In genomic region chr12:130463259-130463658, GRCh38 we compare ENCODE assay signal across 16 cellular contexts.
A peak's percentile ranks its signal among the peaks of the same experiment; 100 is the strongest.
DNase-seq lines count a peak whose midpoint lies in the region; TF ChIP-seq lines count a peak whose summit lies in the region.
"Had no signal": no experiment of that assay in that cellular context is flagged by ENCODE, and none has a peak within 500 bp of the region (broad histone marks: within the 10 kb centered on the region; RNA-seq: fewer than 3 reads in every experiment).

No MANE protein-coding gene starts in this region.

- peaks cover 8% of the 10 kb centered on the region for H3K9me3 Mint-ChIP-seq in type B pancreatic cell

- peaks cover 4% of the 10 kb centered on the region for H3K36me3 Mint-ChIP-seq in type B pancreatic cell
- H3K36me3 Mint-ChIP-seq: CD8-positive, alpha-beta memory T cell had no signal

- peak; percentile 56 to 72 for DNase-seq in NCI-H2081 (lab: John Stamatoyannopoulos, UW)
- DNase-seq in NCI-H2081 treated with DMSO at 0.1 percent for 48 hours (lab: John Stamatoyannopoulos, UW), result no peak
- DNase-seq in Ammon's horn (ENCODE audit: low spot score), result peak; percentile 20
- peak; percentile 65 for DNase-seq in NCI-H1694 (lab: John Stamatoyannopoulos, UW)
- peak; percentile 22 for DNase-seq in WERI-Rb-1
- DNase-seq in CD1c-positive myeloid dendritic cell (ENCODE audit: extremely low spot score), result no peak
- no peak for DNase-seq in type B pancreatic cell (ENCODE audit: extremely low spot score, unreplicated experiment)
- no peak for DNase-seq in glomerular visceral epithelial cell (ENCODE audit: extremely low spot score)
- DNase-seq: 8988T; CD8-positive, alpha-beta memory T cell; KG1; NCI-H1105; NCI-H748 treated with DMSO at 0.1 percent for 48 hours; T1000 had no signal

- peaks cover 3% of the 10 kb centered on the region for H3K9me3 ChIP-seq in WERI-Rb-1 (ENCODE audit: severe bottlenecking)

- H3K4me3 Mint-ChIP-seq in type B pancreatic cell, result no peak overlapping the region
- H3K4me3 Mint-ChIP-seq: CD8-positive, alpha-beta memory T cell; T-helper 1 cell treated with Interleukin-12 subunit alpha and Interleukin-12 subunit beta and Interleukin-4 antibody, amounts not matched to agents 30 μg/mL and 1 μg/mL, for 36 hours had no signal

- no peak overlapping the region for H3K27ac Mint-ChIP-seq in type B pancreatic cell
- H3K27ac Mint-ChIP-seq: T-helper 1 cell treated with Interleukin-12 subunit alpha and Interleukin-12 subunit beta and Interleukin-4 antibody, amounts not matched to agents 30 μg/mL and 1 μg/mL, for 36 hours had no signal

- no peaks in the 10 kb centered on the region for H3K27me3 Mint-ChIP-seq in type B pancreatic cell

- H3K4me1 Mint-ChIP-seq in type B pancreatic cell (ENCODE audit: unreplicated experiment), result peaks cover 3% of the 10 kb centered on the region
- H3K4me1 Mint-ChIP-seq: CD8-positive, alpha-beta memory T cell had no signal

- no peaks in the 10 kb centered on the region for H3K27me3 ChIP-seq in WERI-Rb-1 (ENCODE audit: insufficient read depth, low read depth, severe bottlenecking)
- H3K27me3 ChIP-seq: SJSA1 had no signal

- H3K36me3 ChIP-seq in WERI-Rb-1, result peaks cover under 1% of the 10 kb centered on the region
- H3K36me3 ChIP-seq: SJSA1 had no signal

- no peak overlapping the region for H3K27ac ChIP-seq in WERI-Rb-1
- H3K27ac ChIP-seq: SJSA1 had no signal

- no peak for TF ChIP-seq CTCF in WERI-Rb-1 (IDR thresholded peaks at IDR 0.05; ENCODE audit: low read depth, low read length)
- no peak for TF ChIP-seq CTCF in type B pancreatic cell (conservative IDR thresholded peaks at IDR 0.05)

- no peak overlapping the region for H3K4me3 ChIP-seq in WERI-Rb-1 (ENCODE audit: low read depth, low read length)
- H3K4me3 ChIP-seq: SJSA1 had no signal

Comparison
In these comparisons a context has a peak if more than half of its experiments do, and no peak if none do; other contexts are left out.
1. DNase-seq: peak in NCI-H2081 (2 of 2), Ammon's horn (single experiment), NCI-H1694 (single experiment) and WERI-Rb-1 (single experiment); none in NCI-H2081 treated with DMSO at 0.1 percent for 48 hours (single experiment), CD1c-positive myeloid dendritic cell (single experiment), type B pancreatic cell (single experiment) and glomerular visceral epithelial cell (single experiment).